ENCODE assay signal across 13 cellular contexts in the genomic region with DNA sequence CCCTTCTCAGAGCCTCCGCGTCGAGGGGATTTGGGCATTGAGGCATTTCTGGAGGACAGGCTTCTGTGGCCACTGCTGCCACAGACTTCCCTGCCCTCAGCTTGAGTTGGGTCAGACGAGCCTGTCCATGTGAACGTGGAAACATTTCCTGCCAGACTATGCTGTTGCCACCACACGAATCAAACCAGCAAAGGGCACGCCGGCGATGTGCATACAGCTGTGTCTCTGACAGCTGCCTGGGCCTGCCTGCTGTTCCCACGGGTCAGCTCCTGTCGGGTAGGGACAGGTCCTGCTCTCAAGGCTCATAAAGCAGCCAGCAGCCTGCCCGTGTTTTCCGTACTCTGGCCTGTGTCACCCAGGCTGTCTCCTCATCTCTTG.
DNase-seq lines count a peak whose midpoint lies in the region; ATAC-seq, FAIRE-seq and TF ChIP-seq lines count a peak whose summit lies in the region.
"Had no signal": no experiment of that assay in that cellular context is flagged by ENCODE, and none has a peak within 500 bp of the region (broad histone marks: within the 10 kb centered on the region; RNA-seq: fewer than 3 reads in every experiment).

No MANE protein-coding gene starts in this region.

- no peak for TF ChIP-seq CTCF in GM10248 (IDR thresholded peaks at IDR 0.05; ENCODE audit: control extremely low read depth, extremely low read depth, low read depth, missing control alignments)

- peaks cover 22% of the 10 kb centered on the region for H3K36me3 Mint-ChIP-seq in activated CD4-positive, alpha-beta memory T cell treated with anti-CD3 and anti-CD28 coated beads, Interleukin-2, amount 10 ng/mL, durations not matched to agents 7 days and 5 days (ENCODE audit: low read depth)
- H3K36me3 Mint-ChIP-seq in memory B cell, result no peaks in the 10 kb centered on the region

- no peaks in the 10 kb centered on the region for H3K9me3 ChIP-seq in right cardiac atrium (ENCODE audit: control insufficient read depth, low read length)

- intact Hi-C loops in Right ventricle myocardium inferior (cut with DNase I), result no loop called here
- intact Hi-C loops in right cardiac atrium (cut with DNase I), result no loop called here

- CTCF ChIA-PET in activated CD4-positive, alpha-beta memory T cell treated with anti-CD3 and anti-CD28 coated beads, Interleukin-2, amount 10 ng/mL, durations not matched to agents 7 days and 5 days (lab: Charles Lee), result interaction anchor here (4.8 kb wide), 1 partner anchor 17 kb away, joined by 58 read pairs; no protein-coding TSS in a partner anchor
- CTCF ChIA-PET in GM10248 (lab: Yijun Ruan, JAX), result interaction anchor here (0.9 to 2.8 kb wide), 5 partner anchors 9 to 31 kb away, joined by 3 to 25 read pairs (median 5); no protein-coding TSS in a partner anchor

- no peaks in the 10 kb centered on the region for H3K27me3 ChIP-seq in right cardiac atrium (ENCODE audit: control insufficient read depth, insufficient read depth)

- H3K9me3 Mint-ChIP-seq in activated CD4-positive, alpha-beta memory T cell treated with anti-CD3 and anti-CD28 coated beads, Interleukin-2, amount 10 ng/mL, durations not matched to agents 7 days and 5 days, result no peaks in the 10 kb centered on the region
- no peaks in the 10 kb centered on the region for H3K9me3 Mint-ChIP-seq in memory B cell
- H3K9me3 Mint-ChIP-seq: nephron progenitor cell had no signal

- peaks cover 82% of the 10 kb centered on the region for H3K4me1 Mint-ChIP-seq in activated CD4-positive, alpha-beta memory T cell treated with anti-CD3 and anti-CD28 coated beads, Interleukin-2, amount 10 ng/mL, durations not matched to agents 7 days and 5 days
- peaks cover 71% of the 10 kb centered on the region for H3K4me1 Mint-ChIP-seq in memory B cell

- 67% methylated on average over 13 of the region's 13 CpGs for WGBS in right cardiac atrium

- no peak overlapping the region for H3K4me3 Mint-ChIP-seq in activated CD4-positive, alpha-beta memory T cell treated with anti-CD3 and anti-CD28 coated beads, Interleukin-2, amount 10 ng/mL, durations not matched to agents 7 days and 5 days
- H3K4me3 Mint-ChIP-seq in memory B cell, result peak overlapping the region; percentile 80
- H3K4me3 Mint-ChIP-seq: nephron progenitor cell had no signal

- H3K4me1 ChIP-seq in right cardiac atrium (ENCODE audit: control insufficient read depth, insufficient read depth, low read length), result no peaks in the 10 kb centered on the region

- no peak overlapping the region for H3K4me3 ChIP-seq in right cardiac atrium (ENCODE audit: low read length)

- DNase-seq in Right ventricle myocardium inferior (ENCODE audit: missing footprints) (peak; percentile 58), right cardiac atrium (no peak), memory B cell (ENCODE audit: low spot score in 2 of 2) (peak in 1 of 2 donors; percentile 23), urothelium cell line (ENCODE audit: low spot score) (no peak), GM10248 (ENCODE audit: extremely low spot score) (no peak), SW 1271 (lab: John Stamatoyannopoulos, UW) (no peak)
- no peak for DNase-seq in activated CD4-positive, alpha-beta memory T cell treated with anti-CD3 and anti-CD28 coated beads, Interleukin-2, amount 10 ng/mL, durations not matched to agents 7 days and 5 days
- DNase-seq: activated CD4-positive, alpha-beta T cell treated with anti-CD3 and anti-CD28 coated beads, Interleukin-2, amount 50 U/mL, for 48 hours; NCI-H524; nephron progenitor cell had no signal

- H3K27ac ChIP-seq in right cardiac atrium (ENCODE audit: low read length), result no peak overlapping the region
- H3K27ac ChIP-seq: C4-2B had no signal

- POLR2A ChIA-PET in activated CD4-positive, alpha-beta memory T cell treated with anti-CD3 and anti-CD28 coated beads, Interleukin-2, amount 10 ng/mL, durations not matched to agents 7 days and 5 days (lab: Charles Lee), result interaction anchor here (11.7 kb wide), 1 partner anchor 20 kb away, joined by 314 read pairs; no protein-coding TSS in a partner anchor
- POLR2A ChIA-PET in GM10248 (lab: Yijun Ruan, JAX), result interaction anchor here (0.6 kb wide), 1 partner anchor 1014 kb away, joined by 3 read pairs; no protein-coding TSS in a partner anchor

- H3K27me3 Mint-ChIP-seq in activated CD4-positive, alpha-beta memory T cell treated with anti-CD3 and anti-CD28 coated beads, Interleukin-2, amount 10 ng/mL, durations not matched to agents 7 days and 5 days, result no peaks in the 10 kb centered on the region
- H3K27me3 Mint-ChIP-seq in memory B cell, result no peaks in the 10 kb centered on the region

- ATAC-seq in Right ventricle myocardium inferior (no peak), right cardiac atrium (no peak), memory B cell (ENCODE audit: low read depth) (no peak), HG03520 (IDR thresholded peaks at IDR 0.05; ENCODE audit: unreplicated experiment) (no peak)
- ATAC-seq: HCT116 had no signal

- peak; percentile 69 for FAIRE-seq in urothelium cell line (lab: Jason Lieb, UNC)

- H3K27ac Mint-ChIP-seq in activated CD4-positive, alpha-beta memory T cell treated with anti-CD3 and anti-CD28 coated beads, Interleukin-2, amount 10 ng/mL, durations not matched to agents 7 days and 5 days, result peak overlapping the region; percentile 64
- H3K27ac Mint-ChIP-seq in memory B cell, result peak overlapping the region; percentile 96
- H3K27ac Mint-ChIP-seq: nephron progenitor cell had no signal
